In genomic region chr9:93083592-93084470, GRCh38 we compare ENCODE assay signal across 12 cellular contexts. TPM values are rescaled to one million over a fixed set of nuclear protein-coding genes. Genes with fewer than 3 reads are reported as not detected.
A peak's percentile ranks its signal among the peaks of the same experiment; 100 is the strongest.
DNase-seq lines count a peak whose midpoint lies in the region; ATAC-seq lines count a peak whose summit lies in the region.
"Had no signal": no experiment of that assay in that cellular context is flagged by ENCODE, and none has a peak within 500 bp of the region (broad histone marks: within the 10 kb centered on the region; RNA-seq: fewer than 3 reads in every experiment).

No MANE protein-coding gene starts in this region.

- ATAC-seq in activated T-cell treated with anti-CD3 and anti-CD28 coated beads, Interleukin-2, amount 50 U/mL, for 4 hours = peak; percentile 86 to 92
- no peak for ATAC-seq in left lobe of liver
- peak; percentile 82 for ATAC-seq in stimulated activated naive CD8-positive, alpha-beta T cell treated with anti-CD3 and anti-CD28 coated beads, Interleukin-15, amount 100 ng/mL, for 72 hours

- 0 out of 2 replicates have a peak, but pooled peaks cover 4% of the 10 kb centered on the region for H3F3A ChIP-seq in GM23248 (ENCODE audit: insufficient read depth)

- no peaks in the 10 kb centered on the region for H3K9me2 ChIP-seq in GM23248 (ENCODE audit: insufficient read depth)

- H3K4me1 ChIP-seq in GM23248 (ENCODE audit: insufficient read depth) = no peaks in the 10 kb centered on the region
- H3K4me1 ChIP-seq: breast epithelium had no signal

- H2AFZ ChIP-seq in GM23248 = no peak overlapping the region

- H4K20me1 ChIP-seq in GM23248 (ENCODE audit: insufficient read depth) = no peaks in the 10 kb centered on the region

- H3K4me2 ChIP-seq in GM23248 (ENCODE audit: unreplicated experiment) = no peak overlapping the region

- H3K4me1 Mint-ChIP-seq in activated T-cell treated with anti-CD3 and anti-CD28 coated beads, Interleukin-2, amount 50 U/mL, for 4 hours (ENCODE audit: low read depth) = peaks cover 21% of the 10 kb centered on the region
- peaks cover 67% of the 10 kb centered on the region for H3K4me1 Mint-ChIP-seq in stimulated activated naive CD8-positive, alpha-beta T cell treated with anti-CD3 and anti-CD28 coated beads, Interleukin-15, amount 100 ng/mL, for 72 hours

- peak; percentile 71 for DNase-seq in activated effector memory CD4-positive, alpha-beta T cell treated with anti-CD3 and anti-CD28 coated beads, Interleukin-2, amount 50 U/mL, for 16 hours
- DNase-seq in activated effector memory CD4-positive, alpha-beta T cell treated with Interleukin-2 at 50 U/mL for 16 hours = no peak
- DNase-seq in activated T-cell treated with anti-CD3 and anti-CD28 coated beads, Interleukin-2, amount 50 U/mL, for 4 hours = no peak
- DNase-seq in left lobe of liver (ENCODE audit: low spot score) (peak; percentile 37), cerebellum (ENCODE audit: low spot score) (no peak), COR-L47 (lab: John Stamatoyannopoulos, UW) (no peak), GM23248 (no peak)
- peak in 1 of 2 donors; percentile 55 for DNase-seq in stimulated activated naive CD8-positive, alpha-beta T cell treated with anti-CD3 and anti-CD28 coated beads, Interleukin-15, amount 100 ng/mL, for 72 hours
- DNase-seq: ACHN, NCI-H1694, WERI-Rb-1 had no signal

- 45% methylated on average over 8 of the region's 8 CpGs for WGBS in GM23248 (ENCODE audit: low coverage in 1 of 2, low lambda C conversion rate in 2 of 2, missing lambda C conversion rate in 2 of 2), 2 experiments

- peak overlapping the region; percentile 96 to 98 for H3K27ac Mint-ChIP-seq in stimulated activated naive CD8-positive, alpha-beta T cell treated with anti-CD3 and anti-CD28 coated beads, Interleukin-15, amount 100 ng/mL, for 72 hours

- H3K9ac ChIP-seq in GM23248 = no peak overlapping the region

- H3K27me3 Mint-ChIP-seq in activated T-cell treated with anti-CD3 and anti-CD28 coated beads, Interleukin-2, amount 50 U/mL, for 4 hours (ENCODE audit: low read depth) = no peaks in the 10 kb centered on the region
- no peaks in the 10 kb centered on the region for H3K27me3 Mint-ChIP-seq in stimulated activated naive CD8-positive, alpha-beta T cell treated with anti-CD3 and anti-CD28 coated beads, Interleukin-15, amount 100 ng/mL, for 72 hours

- H3K4me3 ChIP-seq in GM23248 = no peak overlapping the region
- H3K4me3 ChIP-seq: breast epithelium had no signal

- no peaks in the 10 kb centered on the region for H3K9me3 Mint-ChIP-seq in activated T-cell treated with anti-CD3 and anti-CD28 coated beads, Interleukin-2, amount 50 U/mL, for 4 hours
- H3K9me3 Mint-ChIP-seq in stimulated activated naive CD8-positive, alpha-beta T cell treated with anti-CD3 and anti-CD28 coated beads, Interleukin-15, amount 100 ng/mL, for 72 hours = peaks cover 5 to 9% of the 10 kb centered on the region in 2 donors

- no peaks in the 10 kb centered on the region for H3K36me3 ChIP-seq in GM23248 (ENCODE audit: low read depth)
- H3K36me3 ChIP-seq: breast epithelium, WERI-Rb-1 had no signal

- H3K36me3 Mint-ChIP-seq in activated T-cell treated with anti-CD3 and anti-CD28 coated beads, Interleukin-2, amount 50 U/mL, for 4 hours (ENCODE audit: insufficient read depth) = peaks cover 30% of the 10 kb centered on the region

- peak overlapping the region; percentile 1 for H3K4me3 Mint-ChIP-seq in activated T-cell treated with anti-CD3 and anti-CD28 coated beads, Interleukin-2, amount 50 U/mL, for 4 hours
- peak overlapping the region; percentile 65 to 73 for H3K4me3 Mint-ChIP-seq in stimulated activated naive CD8-positive, alpha-beta T cell treated with anti-CD3 and anti-CD28 coated beads, Interleukin-15, amount 100 ng/mL, for 72 hours

- no peaks in the 10 kb centered on the region for H3K9me3 ChIP-seq in GM23248 (ENCODE audit: low read depth)
- H3K9me3 ChIP-seq: breast epithelium had no signal

- in situ Hi-C loops in GM23248 (cut with MboI) = no loop called here

- no peak overlapping the region for H3K27ac ChIP-seq in GM23248
- H3K27ac ChIP-seq: WERI-Rb-1 had no signal

- H3K79me2 ChIP-seq in GM23248 (ENCODE audit: insufficient read depth) = no peaks in the 10 kb centered on the region

- H3K27me3 ChIP-seq in GM23248 (replicated peaks; ENCODE audit: insufficient read depth) = no peaks in the 10 kb centered on the region
- H3K27me3 ChIP-seq: breast epithelium had no signal

RNA-seq across cellular contexts. Expression of gene CARD19, which starts 12.2 kb away (rescaled TPM):
- total RNA-seq in activated T-cell treated with anti-CD3 and anti-CD28 coated beads, Interleukin-2, amount 50 U/mL, for 4 hours = 10 to 100 TPM; 25.5 to 33.8 (median 28.4) TPM
- total RNA-seq in left lobe of liver = 8.5 TPM
- total RNA-seq in cerebellum = 17.7 TPM
- total RNA-seq in GM23248 (2014; rRNA removed; shearing (Covaris generic)) = 48.8 and 54.1 TPM in 2 replicates
- polyA plus RNA-seq in GM23248 (2016; fragmentation: Nextera tagmentation; extraction: Ambion mirVana) = 58.6 and 69.5 TPM in 2 replicates

RNA-seq across cellular contexts. Expression of gene SUSD3, which starts 25.3 kb away (rescaled TPM):
- total RNA-seq in activated T-cell treated with anti-CD3 and anti-CD28 coated beads, Interleukin-2, amount 50 U/mL, for 4 hours = 1 to 10 TPM; 7.7 to 9.5 (median 9.4) TPM
- total RNA-seq in left lobe of liver = 49.7 TPM
- 0.45 TPM for total RNA-seq in cerebellum
- 0.43 and 0.63 TPM in 2 replicates for total RNA-seq in GM23248 (2014; rRNA removed; shearing (Covaris generic))
- polyA plus RNA-seq in GM23248 (2016; fragmentation: Nextera tagmentation; extraction: Ambion mirVana) = not detected in 2 replicates

RNA-seq across cellular contexts. Expression of gene NINJ1, which starts 50.2 kb away (rescaled TPM):
- total RNA-seq in activated T-cell treated with anti-CD3 and anti-CD28 coated beads, Interleukin-2, amount 50 U/mL, for 4 hours = 10 to 100 TPM; 48.6 to 69.8 (median 50.1) TPM
- total RNA-seq in left lobe of liver = 53.3 TPM
- 10.2 TPM for total RNA-seq in cerebellum
- 19.1 and 24.9 TPM in 2 replicates for total RNA-seq in GM23248 (2014; rRNA removed; shearing (Covaris generic))
- 42.9 and 44.2 TPM in 2 replicates for polyA plus RNA-seq in GM23248 (2016; fragmentation: Nextera tagmentation; extraction: Ambion mirVana)

Comparison
In these comparisons a context has a peak if more than half of its experiments do, and no peak if none do; other contexts are left out.
1. DNase-seq: peak in activated effector memory CD4-positive, alpha-beta T cell treated with anti-CD3 and anti-CD28 coated beads, Interleukin-2, amount 50 U/mL, for 16 hours (single experiment) and left lobe of liver (single experiment); none in activated effector memory CD4-positive, alpha-beta T cell treated with Interleukin-2 at 50 U/mL for 16 hours (single experiment), activated T-cell treated with anti-CD3 and anti-CD28 coated beads, Interleukin-2, amount 50 U/mL, for 4 hours (single experiment), cerebellum (single experiment), COR-L47 (single experiment) and GM23248 (single experiment).